ENCODE assay signal across 21 cellular contexts in genomic region chr18:51878724-51879123, GRCh38.
DNase-seq lines count a peak whose midpoint lies in the region; ATAC-seq, FAIRE-seq and TF ChIP-seq lines count a peak whose summit lies in the region.
"Had no signal": no experiment of that assay in that cellular context is flagged by ENCODE, and none has a peak within 500 bp of the region (broad histone marks: within the 10 kb centered on the region; RNA-seq: fewer than 3 reads in every experiment).

No MANE protein-coding gene starts in this region.

- no peak overlapping the region for H2BK5ac ChIP-seq in IMR-90 (ENCODE audit: low read depth, low read length, poor library complexity, severe bottlenecking)

- H3K4me3 ChIP-seq in A549 (no peak overlapping the region), IMR-90 (ENCODE audit: insufficient read depth, low read depth, low read length) (no peak overlapping the region), spleen (no peak overlapping the region)
- H3K4me3 ChIP-seq: BLaER1 treated with 17β-estradiol and CSF1 and Interleukin-3, amounts not matched to agents 10 nM and 100 nM; GM12878 had no signal

- no peak overlapping the region for H3K23ac ChIP-seq in IMR-90 (ENCODE audit: low read depth, low read length)

- no peak overlapping the region for H3K56ac ChIP-seq in IMR-90 (ENCODE audit: extremely low read depth, insufficient read depth, low read length)

- H3K9ac ChIP-seq in IMR-90 (ENCODE audit: low read depth, low read length) = no peak overlapping the region
- H3K9ac ChIP-seq: BLaER1 treated with 17β-estradiol and CSF1 and Interleukin-3, amounts not matched to agents 10 nM and 100 nM had no signal

- POLR2A ChIA-PET in A549 (lab: Yijun Ruan, JAX) = no interaction called here
- POLR2A ChIA-PET in IMR-90 (lab: Charles Lee; ENCODE audit: unreplicated experiment) = no interaction called here

- CTCF ChIA-PET in A549 (lab: Yijun Ruan, JAX) (no interaction called here), IMR-90 (lab: Yijun Ruan, JAX) (no interaction called here)

- 17% methylated on average over 1 of the region's 1 CpG for WGBS in A549 (ENCODE audit: missing lambda C conversion rate)
- whole genome bisulfite sequencing in IMR-90 (ENCODE audit: extremely low coverage in 2 of 2, insufficient read length in 1 of 2), 2 experiments = 100% methylated on average over 1 of the region's 1 CpG; no CpG with 5 or more reads in 1 of the 2 experiments
- WGBS in spleen, 5 donors = 83 to 96% (median 90%) methylated on average over 1 of the region's 1 CpG

- H3K4me2 ChIP-seq in A549 (no peak overlapping the region), IMR-90 (ENCODE audit: low read depth, low read length) (no peak overlapping the region)
- H3K4me2 ChIP-seq: BLaER1 treated with 17β-estradiol and CSF1 and Interleukin-3, amounts not matched to agents 10 nM and 100 nM had no signal

- no peaks in the 10 kb centered on the region for H3K4me1 ChIP-seq in A549
- H3K4me1 ChIP-seq in IMR-90 (ENCODE audit: control insufficient read depth, insufficient read depth, low read length) = no peaks in the 10 kb centered on the region
- H3K4me1 ChIP-seq in spleen = no peaks in the 10 kb centered on the region
- H3K4me1 ChIP-seq: Caco-2 had no signal

- no peaks in the 10 kb centered on the region for H3K9me3 ChIP-seq in A549
- peaks cover 10% of the 10 kb centered on the region; the same call in 1 of the 2 replicates for H3K9me3 ChIP-seq in IMR-90 (ENCODE audit: control insufficient read depth, insufficient read depth, low read length)
- peaks cover 0 to 13% (median 1%) of the 10 kb centered on the region in 8 donors for H3K9me3 ChIP-seq in spleen
- H3K9me3 ChIP-seq: Caco-2 had no signal

- H2BK120ac ChIP-seq in IMR-90 (ENCODE audit: low read depth, low read length) = no peak overlapping the region

- ATAC-seq in A549 (no peak), IMR-90 (ENCODE audit: low read depth) (no peak)
- ATAC-seq: CD8-positive, alpha-beta T cell had no signal

- H4K5ac ChIP-seq in IMR-90 (ENCODE audit: low read depth, low read length) = no peak overlapping the region

- no peaks in the 10 kb centered on the region for H3K79me1 ChIP-seq in IMR-90 (ENCODE audit: low read depth in 1 of 2, low read length in 2 of 2)

- no peak for TF ChIP-seq EP300 in A549 (IDR thresholded peaks at IDR 0.05)

- DNase-seq in A549 (ENCODE audit: low read depth in 1 of 2, low spot score in 1 of 2) = no peak
- no peak for DNase-seq in IMR-90
- DNase-seq in NCI-H82 treated with DMSO at 0.1 percent for 48 hours (lab: John Stamatoyannopoulos, UW; ENCODE audit: unreplicated experiment) = peak; percentile 23
- no peak for DNase-seq in spleen
- no peak for DNase-seq in DMS79 (lab: John Stamatoyannopoulos, UW)
- no peak for DNase-seq in NCI-H2196 treated with DMSO at 0.1 percent for 48 hours (lab: John Stamatoyannopoulos, UW; ENCODE audit: unreplicated experiment)
- DNase-seq: 8988T; AML-193; Caco-2; Calu3; CD4-positive, alpha-beta T cell; CD8-positive, alpha-beta T cell; DND-41; EL; GDM1 had no signal

- TF ChIP-seq CTCF in A549 (IDR thresholded peaks at IDR 0.05) (no peak), IMR-90 (conservative IDR thresholded peaks at IDR 0.05; ENCODE audit: low read depth, low read length) (no peak), spleen (IDR thresholded peaks at IDR 0.05 in 8 of 11, conservative IDR thresholded peaks at IDR 0.05 in 3 of 11) (no peak)

- H2BK20ac ChIP-seq in IMR-90 (ENCODE audit: low read depth, low read length) = no peak overlapping the region

- H3K27me3 ChIP-seq in IMR-90 (ENCODE audit: control insufficient read depth, insufficient read depth, low read length) (no peaks in the 10 kb centered on the region), spleen (replicated peaks in 1 of 7) (no peaks in the 10 kb centered on the region)
- H3K27me3 ChIP-seq: BLaER1 treated with 17β-estradiol and CSF1 and Interleukin-3, amounts not matched to agents 10 nM and 100 nM had no signal

- no peak overlapping the region for H2AK5ac ChIP-seq in IMR-90 (ENCODE audit: low read depth, low read length)

- BruUV-seq in IMR-90 (replicated peaks; lab: Mats Ljungman, UMichigan) = no TSS peak

- no peak overlapping the region for H3K14ac ChIP-seq in IMR-90 (replicated peaks; ENCODE audit: low read depth, low read length)

- H3K36me3 ChIP-seq in IMR-90 (ENCODE audit: control insufficient read depth, insufficient read depth, low read length) (no peaks in the 10 kb centered on the region), spleen (no peaks in the 10 kb centered on the region)
- H3K36me3 ChIP-seq: BLaER1 treated with 17β-estradiol and CSF1 and Interleukin-3, amounts not matched to agents 10 nM and 100 nM had no signal

- H3K27ac ChIP-seq in A549 = no peak overlapping the region
- H3K27ac ChIP-seq in IMR-90 (ENCODE audit: insufficient read depth, low read length) = no peak overlapping the region
- H3K27ac ChIP-seq in spleen = no peak overlapping the region
- H3K27ac ChIP-seq: BLaER1 treated with 17β-estradiol and CSF1 and Interleukin-3, amounts not matched to agents 10 nM and 100 nM; C4-2B had no signal

- H3K4ac ChIP-seq in IMR-90 (ENCODE audit: low read depth, low read length) = no peak overlapping the region

- H2AK9ac ChIP-seq in IMR-90 (replicated peaks; ENCODE audit: low read depth, low read length, poor library complexity) = no peak overlapping the region

- H2AFZ ChIP-seq in IMR-90 (replicated peaks; ENCODE audit: low read length, poor library complexity) = no peak overlapping the region

- no peak for TF ChIP-seq RAD21 in A549 (conservative IDR thresholded peaks at IDR 0.05 in 1 of 2, IDR thresholded peaks at IDR 0.05 in 1 of 2)
- TF ChIP-seq RAD21 in IMR-90 (IDR thresholded peaks at IDR 0.05; ENCODE audit: low read length) = no peak

- H3K18ac ChIP-seq in IMR-90 (ENCODE audit: low read depth, low read length) = no peak overlapping the region

- H4K20me1 ChIP-seq in IMR-90 (ENCODE audit: insufficient read depth, low read length) = no peaks in the 10 kb centered on the region
- H4K20me1 ChIP-seq: BLaER1 treated with 17β-estradiol and CSF1 and Interleukin-3, amounts not matched to agents 10 nM and 100 nM had no signal

- H3K9me1 ChIP-seq in IMR-90 (ENCODE audit: insufficient read depth, low read length) = no peaks in the 10 kb centered on the region

- H2BK15ac ChIP-seq in IMR-90 (ENCODE audit: low read depth, low read length) = no peak overlapping the region

- H4K8ac ChIP-seq in IMR-90 (ENCODE audit: low read depth in 2 of 2, low read length in 2 of 2) = no peak overlapping the region

- FAIRE-seq in A549 (lab: Jason Lieb, UNC) = no peak
- FAIRE-seq: A204.1, GM12878, GM12892, GM18507 had no signal

- dilution Hi-C loops in IMR-90 (cut with HindIII; ENCODE audit: low sequenced_read_pairs, unreplicated experiment) = no loop called here

- no peak overlapping the region for H4K91ac ChIP-seq in IMR-90 (ENCODE audit: insufficient read depth, low read depth, low read length)

- in situ Hi-C loops in IMR-90 (cut with MboI; ENCODE audit: low sequenced_read_pairs) = no loop called here

- intact Hi-C loops in IMR-90 (cut with micrococcal nuclease) (no loop called here), spleen (cut with DNase I; ENCODE audit: low total_unique reads) (no loop called here)

- no peak for TF ChIP-seq POLR2A in A549 (IDR thresholded peaks at IDR 0.05; ENCODE audit: low read length)
- TF ChIP-seq POLR2A in IMR-90 (IDR thresholded peaks at IDR 0.05; ENCODE audit: low read depth, low read length) = no peak
- no peak for TF ChIP-seq POLR2A in spleen (IDR thresholded peaks at IDR 0.05)

TF ChIP-seq in A549, 52 proteins besides CTCF, POLR2A, EP300 and RAD21:
- TF ChIP-seq ZFP36 (IDR thresholded peaks at IDR 0.05; ENCODE audit: borderline replicate concordance, partially characterized antibody) (no peak), E2F6 (IDR thresholded peaks at IDR 0.05; ENCODE audit: borderline replicate concordance, low read depth) (no peak), HOXA7 (CRISPR knock-in tag; IDR thresholded peaks at IDR 0.05) (no peak), MAFK (IDR thresholded peaks at IDR 0.05; ENCODE audit: partially characterized antibody) (peak; percentile 32), CHD2 (IDR thresholded peaks at IDR 0.05; ENCODE audit: low read length, partially characterized antibody) (no peak), TFCP2L1 (CRISPR knock-in tag; IDR thresholded peaks at IDR 0.05) (no peak), FOXS1 (CRISPR knock-in tag; IDR thresholded peaks at IDR 0.05) (no peak)

TF ChIP-seq in IMR-90, 13 proteins besides CTCF, POLR2A, EP300 and RAD21:
- no peak for TF ChIP-seq MAZ (IDR thresholded peaks at IDR 0.05; ENCODE audit: borderline replicate concordance, low read depth, low read length)
- peak; percentile 67 for TF ChIP-seq MAFK (IDR thresholded peaks at IDR 0.05; ENCODE audit: low read depth, low read length)
